2 cellular contexts compared by ENCODE assay signal in the genomic region with DNA sequence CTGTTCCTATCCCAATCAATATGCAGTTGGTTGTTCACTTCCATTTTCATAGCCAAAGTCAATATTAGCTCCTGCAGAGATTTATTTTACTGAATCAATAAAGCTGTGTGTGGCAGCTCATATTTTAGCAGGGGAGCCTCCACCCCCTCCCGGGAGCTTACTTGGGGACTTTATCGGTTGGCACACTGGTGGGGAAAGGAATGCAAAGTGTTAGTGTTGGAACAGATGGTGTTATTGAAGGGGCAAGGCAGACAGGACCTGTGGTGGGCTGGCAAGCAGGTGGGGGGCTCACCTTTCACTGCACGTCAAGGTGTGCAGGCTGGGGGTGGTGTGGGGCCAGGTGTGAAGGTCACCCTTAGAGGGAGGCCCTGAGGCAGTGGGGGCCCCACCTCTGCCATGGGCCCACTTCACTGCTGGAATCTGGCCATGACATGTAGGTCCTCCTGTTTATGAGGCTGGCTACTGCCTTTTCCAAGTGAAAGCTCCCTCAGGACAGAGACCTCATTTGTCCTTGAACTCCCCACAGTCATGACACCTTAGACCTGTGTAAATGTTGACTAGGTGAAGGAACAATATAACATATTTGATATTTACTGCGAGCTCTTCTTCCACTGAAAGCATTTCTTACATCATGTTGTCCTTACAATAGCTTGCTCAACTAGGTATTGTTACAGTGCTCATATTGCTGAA.
TF ChIP-seq lines count a peak whose summit lies in the region.

No MANE protein-coding gene starts in this region.

TF ChIP-seq in HEK293T, 16 proteins besides CTCF, POLR2A, EP300 and RAD21 (continued from another document):
- TF ChIP-seq, protein P1, sequence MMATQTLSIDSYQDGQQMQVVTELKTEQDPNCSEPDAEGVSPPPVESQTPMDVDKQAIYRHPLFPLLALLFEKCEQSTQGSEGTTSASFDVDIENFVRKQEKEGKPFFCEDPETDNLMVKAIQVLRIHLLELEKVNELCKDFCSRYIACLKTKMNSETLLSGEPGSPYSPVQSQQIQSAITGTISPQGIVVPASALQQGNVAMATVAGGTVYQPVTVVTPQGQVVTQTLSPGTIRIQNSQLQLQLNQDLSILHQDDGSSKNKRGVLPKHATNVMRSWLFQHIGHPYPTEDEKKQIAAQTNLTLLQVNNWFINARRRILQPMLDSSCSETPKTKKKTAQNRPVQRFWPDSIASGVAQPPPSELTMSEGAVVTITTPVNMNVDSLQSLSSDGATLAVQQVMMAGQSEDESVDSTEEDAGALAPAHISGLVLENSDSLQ (IDR thresholded peaks at IDR 0.05) = no peak
- TF ChIP-seq ZNF384 (IDR thresholded peaks at IDR 0.05) (no peak), ARNT (IDR thresholded peaks at IDR 0.05) (no peak), SP1 (IDR thresholded peaks at IDR 0.05) (no peak), FOXK2 (IDR thresholded peaks at IDR 0.05) (no peak)
TF ChIP-seq in HEK293T: peak in this region for 0.

TF ChIP-seq in K562, 482 proteins besides CTCF, POLR2A, EP300 and RAD21 (continued from another document):
- no peak for TF ChIP-seq AFF1 (IDR thresholded peaks at IDR 0.05; ENCODE audit: low read depth in 1 of 2, partially characterized antibody in 2 of 2)
- TF ChIP-seq MYBL2 (IDR thresholded peaks at IDR 0.05; ENCODE audit: low read depth) = no peak
- no peak for TF ChIP-seq MYBL2 (CRISPR knock-in tag; IDR thresholded peaks at IDR 0.05; ENCODE audit: borderline replicate concordance)
- no peak for TF ChIP-seq ZBTB1 (CRISPR knock-in tag; IDR thresholded peaks at IDR 0.05; ENCODE audit: borderline replicate concordance, low read depth)
